22 cellular contexts compared by ENCODE assay signal in genomic region chr18:29488617-29489016, GRCh38.
DNase-seq lines count a peak whose midpoint lies in the region; ATAC-seq and TF ChIP-seq lines count a peak whose summit lies in the region.
"Had no signal": no experiment of that assay in that cellular context is flagged by ENCODE, and none has a peak within 500 bp of the region (broad histone marks: within the 10 kb centered on the region; RNA-seq: fewer than 3 reads in every experiment).

No MANE protein-coding gene starts in this region.

- no peaks in the 10 kb centered on the region for H3K36me3 Mint-ChIP-seq in CD14-positive monocyte

- no peak overlapping the region for H3K4me3 Mint-ChIP-seq in CD14-positive monocyte
- H3K4me3 Mint-ChIP-seq: B cell; CD4-positive, alpha-beta T cell had no signal

- WGBS in SK-N-SH (ENCODE audit: low lambda C conversion rate): 11% methylated on average over 2 of the region's 2 CpGs

- H3K9me2 ChIP-seq in SK-N-SH: no peaks in the 10 kb centered on the region

- H3K27me3 Mint-ChIP-seq in CD14-positive monocyte (ENCODE audit: low read depth in 3 of 3): peaks cover 0 to 1% (median 0%) of the 10 kb centered on the region in 3 donors
- H3K27me3 Mint-ChIP-seq: B cell; CD4-positive, alpha-beta T cell had no signal

- peaks cover 1 to 8% (median 4%) of the 10 kb centered on the region in 7 donors for H3K9me3 Mint-ChIP-seq in CD14-positive monocyte

- H3K4me1 Mint-ChIP-seq in CD14-positive monocyte: no peaks in the 10 kb centered on the region
- H3K4me1 Mint-ChIP-seq: B cell had no signal

- H3K9ac ChIP-seq in SK-N-SH (no peak overlapping the region), adipocyte (ENCODE audit: low read length) (no peak overlapping the region)

- H3K79me2 ChIP-seq in SK-N-SH (ENCODE audit: insufficient read depth): no peaks in the 10 kb centered on the region

- no peak overlapping the region for H2AFZ ChIP-seq in SK-N-SH (ENCODE audit: low read depth)

- DNase-seq in SK-N-SH (no peak), adipocyte (ENCODE audit: low read depth) (peak; percentile 33), fibroblast of gingiva (ENCODE audit: low read depth) (peak; percentile 38), Kasumi-1 (lab: John Stamatoyannopoulos, UW) (no peak), CD14-positive monocyte (ENCODE audit: low spot score) (no peak), dermis blood vessel endothelial cell (no peak)
- DNase-seq: Caco-2; CD4-positive, alpha-beta T cell; NCI-H1092 treated with DMSO at 0.1 percent for 48 hours; NCI-H1694 treated with DMSO at 0.1 percent for 48 hours; NCI-H2107; NCI-H510A; NCI-H774; OCI-M1; SHP77 had no signal

- peaks cover 3% of the 10 kb centered on the region for H3F3A ChIP-seq in SK-N-SH (replicated peaks; ENCODE audit: insufficient read depth)

- CTCF ChIA-PET in SK-N-SH (lab: Yijun Ruan, JAX): no interaction called here

- no peak overlapping the region for H3K4me3 ChIP-seq in SK-N-SH (ENCODE audit: low read depth in 2 of 2, low read length in 1 of 2)
- H3K4me3 ChIP-seq in adipocyte (ENCODE audit: low read length): no peak overlapping the region
- H3K4me3 ChIP-seq: GM12878, SK-N-MC had no signal

- POLR2A ChIA-PET in SK-N-SH (lab: Yijun Ruan, JAX): no interaction called here

- no peak overlapping the region for H3K4me2 ChIP-seq in SK-N-SH

- intact Hi-C loops in CD14-positive monocyte (cut with micrococcal nuclease): no loop called here

- no peak overlapping the region for H3K27ac Mint-ChIP-seq in CD14-positive monocyte
- H3K27ac Mint-ChIP-seq: B cell; CD4-positive, alpha-beta T cell had no signal

- no peak for TF ChIP-seq CTCF in SK-N-SH (IDR thresholded peaks at IDR 0.05)
- no peak for TF ChIP-seq CTCF in CD14-positive monocyte (IDR thresholded peaks at IDR 0.05)

- H3K4me1 ChIP-seq in SK-N-SH (ENCODE audit: control insufficient read depth in 1 of 2, insufficient read depth in 2 of 2, low read depth in 1 of 2, low read length in 1 of 2): no peaks in the 10 kb centered on the region
- H3K4me1 ChIP-seq in adipocyte (ENCODE audit: control insufficient read depth, insufficient read depth, low read length): peaks cover 3% of the 10 kb centered on the region
- H3K4me1 ChIP-seq: Caco-2 had no signal

- no peak for TF ChIP-seq EP300 in SK-N-SH (IDR thresholded peaks at IDR 0.05; ENCODE audit: borderline replicate concordance in 1 of 2, low read depth in 1 of 2, low read length in 1 of 2)

- H3K27me3 ChIP-seq in SK-N-SH (ENCODE audit: insufficient read depth) (no peaks in the 10 kb centered on the region), adipocyte (replicated peaks; ENCODE audit: control insufficient read depth, insufficient read depth, low read length) (no peaks in the 10 kb centered on the region)

- ATAC-seq in SK-N-SH treated with all-trans-retinoic acid at 6 μM for 48 hours (no peak; the same call in 2 of the 3 replicates), HG02759 (IDR thresholded peaks at IDR 0.05; ENCODE audit: unreplicated experiment) (no peak)
- ATAC-seq: GM12878 had no signal

- H4K20me1 ChIP-seq in SK-N-SH (ENCODE audit: insufficient read depth): no peaks in the 10 kb centered on the region

- no peaks in the 10 kb centered on the region for H3K36me3 ChIP-seq in SK-N-SH (replicated peaks in 1 of 2; ENCODE audit: control insufficient read depth in 1 of 2, insufficient read depth in 2 of 2, low read length in 1 of 2)
- no peaks in the 10 kb centered on the region for H3K36me3 ChIP-seq in adipocyte (ENCODE audit: control insufficient read depth, insufficient read depth, low read length, severe bottlenecking)

- no peak overlapping the region for H3K27ac ChIP-seq in SK-N-SH (ENCODE audit: low read depth in 2 of 2, low read length in 1 of 2)
- H3K27ac ChIP-seq: 22Rv1, HL-60, SK-N-MC had no signal

- H3K9me3 ChIP-seq in SK-N-SH: no peaks in the 10 kb centered on the region
- H3K9me3 ChIP-seq in adipocyte (ENCODE audit: control insufficient read depth, low read length): no peaks in the 10 kb centered on the region
- H3K9me3 ChIP-seq: Caco-2 had no signal

- TF ChIP-seq RAD21 in SK-N-SH (IDR thresholded peaks at IDR 0.05; ENCODE audit: low read length): no peak

TF ChIP-seq in SK-N-SH treated with all-trans-retinoic acid at 6 μM for 48 hours, 23 proteins besides CTCF, POLR2A, EP300 and RAD21 (continues in another document):
- TF ChIP-seq CSRNP3 (CRISPR knock-in tag; IDR thresholded peaks at IDR 0.05) (no peak), ZNF8 (CRISPR knock-in tag; IDR thresholded peaks at IDR 0.05) (no peak), RARB (CRISPR knock-in tag; IDR thresholded peaks at IDR 0.05) (no peak), PATZ1 (CRISPR knock-in tag; IDR thresholded peaks at IDR 0.05; ENCODE audit: borderline replicate concordance) (no peak), SNAI2 (CRISPR knock-in tag; IDR thresholded peaks at IDR 0.05) (no peak)

TF ChIP-seq in SK-N-SH, 30 proteins besides CTCF, POLR2A, EP300 and RAD21:
- TF ChIP-seq SMC3 (IDR thresholded peaks at IDR 0.05; ENCODE audit: low read depth, low read length): no peak
- TF ChIP-seq POLR2AphosphoS5 (IDR thresholded peaks at IDR 0.05; ENCODE audit: low read depth, low read length): no peak
- TF ChIP-seq IRF3 (IDR thresholded peaks at IDR 0.05; ENCODE audit: low read depth, low read length): no peak
- no peak for TF ChIP-seq TAF1 (IDR thresholded peaks at IDR 0.05; ENCODE audit: borderline replicate concordance, low read depth, low read length)
- TF ChIP-seq ELF1 (IDR thresholded peaks at IDR 0.05): no peak
- TF ChIP-seq EZH2phosphoT487 (IDR thresholded peaks at IDR 0.05; ENCODE audit: borderline replicate concordance, low read depth): no peak
- TF ChIP-seq MAX (IDR thresholded peaks at IDR 0.05; ENCODE audit: low read depth): no peak
- no peak for TF ChIP-seq GATA2 (CRISPR knock-in tag; IDR thresholded peaks at IDR 0.05)
- TF ChIP-seq USF1 (IDR thresholded peaks at IDR 0.05; ENCODE audit: borderline replicate concordance, low read depth): no peak
- no peak for TF ChIP-seq JUND (IDR thresholded peaks at IDR 0.05)
- TF ChIP-seq REST (IDR thresholded peaks at IDR 0.05; ENCODE audit: low read depth, low read length): no peak

Comparison
In these comparisons a context has a peak if more than half of its experiments do, and no peak if none do; other contexts are left out.
1. DNase-seq: peak in adipocyte (single experiment) and fibroblast of gingiva (single experiment); none in SK-N-SH (single experiment), Kasumi-1 (0 of 2), CD14-positive monocyte (single experiment) and dermis blood vessel endothelial cell (single experiment).